ENCODE assay signal across 18 cellular contexts in the genomic region with DNA sequence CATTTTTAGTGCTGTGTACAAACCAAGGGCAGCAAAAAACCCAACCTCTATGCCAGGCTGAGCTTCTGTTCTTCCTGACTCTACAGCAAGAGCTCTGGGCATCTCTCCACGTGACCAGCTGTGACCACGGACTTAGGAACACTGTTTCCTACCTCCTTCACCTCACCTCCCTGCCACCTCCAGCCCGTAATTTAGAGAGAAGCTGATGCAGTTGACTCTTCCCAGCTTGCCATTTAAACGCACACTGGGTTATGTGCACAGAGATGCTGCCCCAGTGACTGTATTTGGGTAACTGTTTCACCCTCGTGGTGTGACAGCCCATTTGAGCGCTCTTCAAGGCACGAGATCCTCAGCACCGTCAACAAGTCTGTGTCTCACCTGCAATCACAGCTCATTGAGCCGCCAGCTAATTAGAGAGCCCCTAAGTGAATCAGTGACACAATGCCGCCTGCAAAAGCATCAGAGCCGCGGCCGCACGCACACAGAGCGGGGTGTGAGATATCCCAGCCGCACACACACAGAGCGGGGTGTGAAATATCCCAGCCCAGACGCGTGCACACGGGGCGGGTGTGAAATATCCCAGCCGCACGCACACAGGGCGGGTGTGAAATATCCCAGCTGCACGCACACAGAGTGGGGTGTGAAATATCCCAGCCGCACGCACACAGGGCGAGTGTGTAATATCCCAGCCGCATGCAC.
DNase-seq lines count a peak whose midpoint lies in the region; ATAC-seq, FAIRE-seq and TF ChIP-seq lines count a peak whose summit lies in the region.
"Had no signal": no experiment of that assay in that cellular context is flagged by ENCODE, and none has a peak within 500 bp of the region (broad histone marks: within the 10 kb centered on the region; RNA-seq: fewer than 3 reads in every experiment).

No MANE protein-coding gene starts in this region.

- no peak overlapping the region for H3K4ac ChIP-seq in H1 (replicated peaks; ENCODE audit: insufficient read length, low read depth, low read length)
- H3K4ac ChIP-seq in neuronal stem cell (ENCODE audit: low read length) = no peak overlapping the region

- H4K5ac ChIP-seq in H1 (ENCODE audit: insufficient read length, low read depth, low read length) = no peak overlapping the region

- no peak overlapping the region for H2AK5ac ChIP-seq in H1 (ENCODE audit: low read depth, low read length)
- H2AK5ac ChIP-seq in neuronal stem cell (ENCODE audit: low read depth, low read length) = no peak overlapping the region

- H2BK5ac ChIP-seq in H1 (ENCODE audit: low read depth, low read length) = no peak overlapping the region
- no peak overlapping the region for H2BK5ac ChIP-seq in neuronal stem cell (ENCODE audit: low read length)

- H3K4me1 ChIP-seq in H1 (replicated peaks in 1 of 4; ENCODE audit: control insufficient read depth in 3 of 4, insufficient read depth in 4 of 4, low read length in 3 of 4) (no peaks in the 10 kb centered on the region), neuronal stem cell (ENCODE audit: control insufficient read depth in 2 of 2, insufficient read depth in 1 of 2, low read depth in 1 of 2, low read length in 2 of 2) (peaks cover 0 to 5% of the 10 kb centered on the region in 2 donors)

- H4K91ac ChIP-seq in H1 (replicated peaks; ENCODE audit: insufficient read length, low read length) (no peak overlapping the region), neuronal stem cell (ENCODE audit: low read depth, low read length, poor library complexity) (no peak overlapping the region)

- peak overlapping the region; percentile 7 for H3K4me3 Mint-ChIP-seq in type B pancreatic cell

- no peak overlapping the region for H3K9ac ChIP-seq in H1 (replicated peaks in 1 of 4; ENCODE audit: extremely low read depth in 1 of 4, low read depth in 3 of 4, low read length in 3 of 4)
- H3K9ac ChIP-seq in neuronal stem cell (ENCODE audit: low read depth, low read length, poor library complexity) = no peak overlapping the region

- no peak overlapping the region for H2BK15ac ChIP-seq in H1 (ENCODE audit: low read length)
- no peak overlapping the region for H2BK15ac ChIP-seq in neuronal stem cell (ENCODE audit: low read length)

- no peak overlapping the region for H2AFZ ChIP-seq in H1 (ENCODE audit: low read length)
- H2AFZ ChIP-seq in neuronal stem cell (ENCODE audit: low read length) = no peak overlapping the region

- no peak overlapping the region for H3K56ac ChIP-seq in H1 (replicated peaks; ENCODE audit: insufficient read length, low read depth, low read length)

- CTCF ChIA-PET in H1 (lab: Charles Lee; ENCODE audit: partially characterized antibody) = interaction anchor here (0.8 kb wide), 1 partner anchor 994 kb away, joined by 3 read pairs; no protein-coding TSS in a partner anchor

- peaks cover 4% of the 10 kb centered on the region for H3K27me3 Mint-ChIP-seq in type B pancreatic cell

- peaks cover 0 to 3% (median 0%) of the 10 kb centered on the region in 4 experiments; a peak in 1 of 8 replicates for H3K36me3 ChIP-seq in H1 (ENCODE audit: control insufficient read depth in 2 of 4, insufficient read depth in 4 of 4, low read length in 3 of 4)
- peaks cover 0 to 3% of the 10 kb centered on the region in 2 donors for H3K36me3 ChIP-seq in neuronal stem cell (replicated peaks in 1 of 2; ENCODE audit: control insufficient read depth in 2 of 2, insufficient read depth in 2 of 2, low read length in 2 of 2)
- H3K36me3 ChIP-seq: Peyer's patch had no signal

- H4K8ac ChIP-seq in H1 (ENCODE audit: extremely low read depth, insufficient read depth, low read length) = peak overlapping the region; percentile 3; the same call in 1 of the 2 replicates
- H4K8ac ChIP-seq in neuronal stem cell (ENCODE audit: low read depth, low read length) = peak overlapping the region; percentile 19

- H3K79me2 ChIP-seq in H1 (ENCODE audit: control insufficient read depth in 1 of 2, insufficient read depth in 2 of 2, low read length in 2 of 2) = peaks cover 0 to under 1% of the 10 kb centered on the region in 2 experiments; a peak in 1 of 4 replicates

- no peak overlapping the region for H3K27ac Mint-ChIP-seq in type B pancreatic cell

- ATAC-seq in Right ventricle myocardium inferior (no peak), GM19455 (IDR thresholded peaks at IDR 0.05; ENCODE audit: unreplicated experiment) (no peak)

- H3K79me1 ChIP-seq in H1 (ENCODE audit: low read depth, low read length) (peaks cover 2% of the 10 kb centered on the region), neuronal stem cell (ENCODE audit: low read depth, low read length) (peaks cover 3% of the 10 kb centered on the region)

- no peaks in the 10 kb centered on the region for H3K27me3 ChIP-seq in H1 (replicated peaks in 1 of 4; ENCODE audit: control insufficient read depth in 3 of 4, extremely low read depth in 1 of 4, insufficient read depth in 3 of 4, low read length in 3 of 4)
- H3K27me3 ChIP-seq in neuronal stem cell (ENCODE audit: control insufficient read depth in 3 of 3, insufficient read depth in 3 of 3, low read depth in 1 of 3, low read length in 3 of 3) = peaks cover 0 to 3% (median 0%) of the 10 kb centered on the region in 3 experiments
- H3K27me3 ChIP-seq: Peyer's patch had no signal

- FAIRE-seq in H1 (lab: Jason Lieb, UNC) = no peak
- FAIRE-seq: A204.1, HTR-8/SVneo had no signal

- no peak overlapping the region for H3K23ac ChIP-seq in H1 (ENCODE audit: insufficient read length)
- no peak overlapping the region for H3K23ac ChIP-seq in neuronal stem cell (ENCODE audit: low read depth, low read length, poor library complexity)

- H3K9me3 ChIP-seq in H1 (ENCODE audit: insufficient read depth in 2 of 2, low read depth in 1 of 2, low read length in 1 of 2) (peaks cover 15 to 73% of the 10 kb centered on the region in 2 experiments), neuronal stem cell (replicated peaks in 1 of 2; ENCODE audit: control insufficient read depth in 2 of 2, insufficient read depth in 1 of 2, low read depth in 1 of 2, low read length in 2 of 2) (peaks cover 0 to 12% of the 10 kb centered on the region in 2 donors)
- H3K9me3 ChIP-seq: Peyer's patch had no signal

- H2BK12ac ChIP-seq in H1 (ENCODE audit: low read depth, low read length) (no peak overlapping the region), neuronal stem cell (ENCODE audit: low read length) (no peak overlapping the region)

- H2BK120ac ChIP-seq in H1 (replicated peaks; ENCODE audit: low read depth, low read length) = no peak overlapping the region
- no peak overlapping the region for H2BK120ac ChIP-seq in neuronal stem cell (ENCODE audit: low read depth, low read length)

- 92% methylated on average over 29 of the region's 29 CpGs; no CpG with 5 or more reads in 1 of the 2 experiments for WGBS in H1 (ENCODE audit: extremely low coverage in 1 of 2, insufficient coverage in 1 of 2, insufficient read length in 1 of 2, insufficient replicate concordance in 2 of 2, low coverage in 1 of 2, low lambda C conversion rate in 2 of 2, missing lambda C conversion rate in 1 of 2), 2 experiments
- no CpG with 5 or more reads among the region's 29 CpGs for WGBS in neuronal stem cell (ENCODE audit: extremely low coverage in 2 of 2, insufficient read length in 2 of 2, insufficient replicate concordance in 1 of 2), 2 donors

- H3K18ac ChIP-seq in H1 (ENCODE audit: extremely low read depth, low read length) = no peak overlapping the region
- H3K18ac ChIP-seq in neuronal stem cell (ENCODE audit: low read length) = peak overlapping the region; percentile 13

- H3K4me2 ChIP-seq in H1 (ENCODE audit: insufficient read depth in 1 of 2, low read depth in 2 of 2, low read length in 2 of 2) (no peak overlapping the region), neuronal stem cell (ENCODE audit: insufficient read depth, low read length, poor library complexity, severe bottlenecking) (no peak overlapping the region)

- no peak overlapping the region for H3K27ac ChIP-seq in H1 (ENCODE audit: low read depth, low read length)
- H3K27ac ChIP-seq in neuronal stem cell (replicated peaks; ENCODE audit: low read length) = no peak overlapping the region

- no peaks in the 10 kb centered on the region for H3K9me3 Mint-ChIP-seq in type B pancreatic cell

- no peak for TF ChIP-seq POLR2A in H1 (IDR thresholded peaks at IDR 0.05; ENCODE audit: control extremely low read depth in 1 of 2, low read depth in 2 of 2, low read length in 2 of 2)

- H3K14ac ChIP-seq in H1 (ENCODE audit: insufficient read length) = no peak overlapping the region
- H3K14ac ChIP-seq in neuronal stem cell (ENCODE audit: low read length) = no peak overlapping the region

- DNase-seq in cardiac septum (ENCODE audit: low spot score) (peak; percentile 63), Right ventricle myocardium inferior (ENCODE audit: missing footprints) (no peak), H1 (ENCODE audit: low read depth in 1 of 2, low spot score in 2 of 2) (no peak), neuronal stem cell (ENCODE audit: low spot score) (no peak), type B pancreatic cell (ENCODE audit: extremely low spot score, unreplicated experiment) (peak; percentile 51), activated gamma-delta T cell treated with Interleukin-2 at 50 U/mL for 16 hours (no peak), NCI-H1105 treated with DMSO at 0.1 percent for 48 hours (lab: John Stamatoyannopoulos, UW) (no peak)
- DNase-seq: C1 segment of cervical spinal cord, DMS153, EL, MV-4-11, NCI-H446, NCI-H82, SIG-M5 had no signal

- TF ChIP-seq RAD21 in H1 (IDR thresholded peaks at IDR 0.05 in 1 of 2, conservative IDR thresholded peaks at IDR 0.05 in 1 of 2; ENCODE audit: low read depth in 2 of 2, low read length in 2 of 2) = no peak

- intact Hi-C loops in cardiac septum (cut with DNase I) = no loop called here
- intact Hi-C loops in Right ventricle myocardium inferior (cut with DNase I) = no loop called here

- TF ChIP-seq EP300 in H1 (IDR thresholded peaks at IDR 0.05; ENCODE audit: borderline replicate concordance in 1 of 2, low read depth in 2 of 2, low read length in 2 of 2) = no peak

- H3K4me3 ChIP-seq in H1 (ENCODE audit: extremely low read depth in 1 of 4, insufficient read depth in 2 of 4, low read depth in 3 of 4, low read length in 4 of 4) (no peak overlapping the region), neuronal stem cell (ENCODE audit: low read length in 2 of 2) (no peak overlapping the region)
- H3K4me3 ChIP-seq: Peyer's patch had no signal

- no peak overlapping the region for H2BK20ac ChIP-seq in H1 (ENCODE audit: low read length)

- H3K23me2 ChIP-seq in H1 (ENCODE audit: low read depth, low read length) = peaks cover 3% of the 10 kb centered on the region

- no peaks in the 10 kb centered on the region for H3K36me3 Mint-ChIP-seq in type B pancreatic cell

- H3K4me1 Mint-ChIP-seq in type B pancreatic cell (ENCODE audit: unreplicated experiment) = no peaks in the 10 kb centered on the region

- TF ChIP-seq CTCF in H1 (IDR thresholded peaks at IDR 0.05; ENCODE audit: control extremely low read depth in 1 of 3, insufficient read depth in 1 of 3, low read depth in 1 of 3, low read length in 3 of 3) (no peak), type B pancreatic cell (conservative IDR thresholded peaks at IDR 0.05) (no peak)

- peaks cover 0 to 3% of the 10 kb centered on the region in 2 experiments for H4K20me1 ChIP-seq in H1 (replicated peaks in 1 of 2; ENCODE audit: control insufficient read depth in 1 of 2, insufficient read depth in 2 of 2, low read length in 2 of 2)

- POLR2A ChIA-PET in H1 (lab: Charles Lee; ENCODE audit: partially characterized antibody) = no interaction called here

TF ChIP-seq in H1, 55 proteins besides CTCF, POLR2A, EP300 and RAD21 (continues in another document):
- TF ChIP-seq BACH1 (IDR thresholded peaks at IDR 0.05; ENCODE audit: low read length) (no peak), TCF12 (IDR thresholded peaks at IDR 0.05; ENCODE audit: low read depth, low read length) (no peak)

Comparison
In these comparisons a context has a peak if more than half of its experiments do, and no peak if none do; other contexts are left out.
1. DNase-seq: peak in cardiac septum (single experiment) and type B pancreatic cell (single experiment); none in Right ventricle myocardium inferior (single experiment), H1 (0 of 2), neuronal stem cell (single experiment), activated gamma-delta T cell treated with Interleukin-2 at 50 U/mL for 16 hours (single experiment) and NCI-H1105 treated with DMSO at 0.1 percent for 48 hours (single experiment).